Comparison of ENCODE assay signal across 1 cellular context in the genomic region with DNA sequence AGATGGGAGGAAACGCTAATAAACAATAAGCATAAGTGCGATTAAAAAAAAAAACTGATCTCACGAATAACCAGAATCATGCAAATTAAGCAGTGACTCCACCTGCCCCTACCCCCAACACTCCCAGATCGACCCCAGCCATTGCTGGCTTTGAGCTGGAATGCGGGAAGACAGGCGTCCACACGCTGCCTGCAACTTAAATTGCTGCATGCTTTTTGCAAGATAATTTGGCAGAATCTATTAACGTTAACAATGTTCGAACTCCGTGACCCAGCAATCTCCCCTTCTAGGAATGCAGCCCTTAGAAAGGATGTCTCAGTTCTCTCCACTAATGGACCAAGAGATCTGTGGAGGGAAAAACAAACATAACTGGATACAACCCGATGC.
A peak's percentile ranks its signal among the peaks of the same experiment; 100 is the strongest.
TF ChIP-seq lines count a peak whose summit lies in the region.

No MANE protein-coding gene starts in this region.

TF ChIP-seq in HEK293, 187 proteins besides CTCF, POLR2A, EP300 and RAD21 (continued from another document):
- TF ChIP-seq, protein P1, sequence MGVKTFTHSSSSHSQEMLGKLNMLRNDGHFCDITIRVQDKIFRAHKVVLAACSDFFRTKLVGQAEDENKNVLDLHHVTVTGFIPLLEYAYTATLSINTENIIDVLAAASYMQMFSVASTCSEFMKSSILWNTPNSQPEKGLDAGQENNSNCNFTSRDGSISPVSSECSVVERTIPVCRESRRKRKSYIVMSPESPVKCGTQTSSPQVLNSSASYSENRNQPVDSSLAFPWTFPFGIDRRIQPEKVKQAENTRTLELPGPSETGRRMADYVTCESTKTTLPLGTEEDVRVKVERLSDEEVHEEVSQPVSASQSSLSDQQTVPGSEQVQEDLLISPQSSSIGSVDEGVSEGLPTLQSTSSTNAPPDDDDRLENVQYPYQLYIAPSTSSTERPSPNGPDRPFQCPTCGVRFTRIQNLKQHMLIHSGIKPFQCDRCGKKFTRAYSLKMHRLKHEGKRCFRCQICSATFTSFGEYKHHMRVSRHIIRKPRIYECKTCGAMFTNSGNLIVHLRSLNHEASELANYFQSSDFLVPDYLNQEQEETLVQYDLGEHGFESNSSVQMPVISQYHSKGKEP (tag by site-specific recombination; IDR thresholded peaks at IDR 0.05), result peak; percentile 88
- TF ChIP-seq, protein P2, sequence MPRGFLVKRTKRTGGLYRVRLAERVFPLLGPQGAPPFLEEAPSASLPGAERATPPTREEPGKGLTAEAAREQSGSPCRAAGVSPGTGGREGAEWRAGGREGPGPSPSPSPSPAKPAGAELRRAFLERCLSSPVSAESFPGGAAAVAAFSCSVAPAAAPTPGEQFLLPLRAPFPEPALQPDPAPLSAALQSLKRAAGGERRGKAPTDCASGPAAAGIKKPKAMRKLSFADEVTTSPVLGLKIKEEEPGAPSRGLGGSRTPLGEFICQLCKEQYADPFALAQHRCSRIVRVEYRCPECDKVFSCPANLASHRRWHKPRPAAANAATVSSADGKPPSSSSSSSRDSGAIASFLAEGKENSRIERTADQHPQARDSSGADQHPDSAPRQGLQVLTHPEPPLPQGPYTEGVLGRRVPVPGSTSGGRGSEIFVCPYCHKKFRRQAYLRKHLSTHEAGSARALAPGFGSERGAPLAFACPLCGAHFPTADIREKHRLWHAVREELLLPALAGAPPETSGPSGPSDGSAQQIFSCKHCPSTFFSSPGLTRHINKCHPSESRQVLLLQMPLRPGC (tag by site-specific recombination; IDR thresholded peaks at IDR 0.05), result no peak
- TF ChIP-seq ZNF416 (tag by site-specific recombination; IDR thresholded peaks at IDR 0.05), result no peak
- TF ChIP-seq ZNF394 (tag by site-specific recombination; IDR thresholded peaks at IDR 0.05; ENCODE audit: borderline replicate concordance), result no peak
- no peak for TF ChIP-seq ZNF175 (tag by site-specific recombination; IDR thresholded peaks at IDR 0.05)
- TF ChIP-seq ZNF354C (tag by site-specific recombination; IDR thresholded peaks at IDR 0.05; ENCODE audit: borderline replicate concordance, low read depth), result no peak
- TF ChIP-seq ZNF133 (tag by site-specific recombination; IDR thresholded peaks at IDR 0.05), result no peak
- TF ChIP-seq, protein P3, sequence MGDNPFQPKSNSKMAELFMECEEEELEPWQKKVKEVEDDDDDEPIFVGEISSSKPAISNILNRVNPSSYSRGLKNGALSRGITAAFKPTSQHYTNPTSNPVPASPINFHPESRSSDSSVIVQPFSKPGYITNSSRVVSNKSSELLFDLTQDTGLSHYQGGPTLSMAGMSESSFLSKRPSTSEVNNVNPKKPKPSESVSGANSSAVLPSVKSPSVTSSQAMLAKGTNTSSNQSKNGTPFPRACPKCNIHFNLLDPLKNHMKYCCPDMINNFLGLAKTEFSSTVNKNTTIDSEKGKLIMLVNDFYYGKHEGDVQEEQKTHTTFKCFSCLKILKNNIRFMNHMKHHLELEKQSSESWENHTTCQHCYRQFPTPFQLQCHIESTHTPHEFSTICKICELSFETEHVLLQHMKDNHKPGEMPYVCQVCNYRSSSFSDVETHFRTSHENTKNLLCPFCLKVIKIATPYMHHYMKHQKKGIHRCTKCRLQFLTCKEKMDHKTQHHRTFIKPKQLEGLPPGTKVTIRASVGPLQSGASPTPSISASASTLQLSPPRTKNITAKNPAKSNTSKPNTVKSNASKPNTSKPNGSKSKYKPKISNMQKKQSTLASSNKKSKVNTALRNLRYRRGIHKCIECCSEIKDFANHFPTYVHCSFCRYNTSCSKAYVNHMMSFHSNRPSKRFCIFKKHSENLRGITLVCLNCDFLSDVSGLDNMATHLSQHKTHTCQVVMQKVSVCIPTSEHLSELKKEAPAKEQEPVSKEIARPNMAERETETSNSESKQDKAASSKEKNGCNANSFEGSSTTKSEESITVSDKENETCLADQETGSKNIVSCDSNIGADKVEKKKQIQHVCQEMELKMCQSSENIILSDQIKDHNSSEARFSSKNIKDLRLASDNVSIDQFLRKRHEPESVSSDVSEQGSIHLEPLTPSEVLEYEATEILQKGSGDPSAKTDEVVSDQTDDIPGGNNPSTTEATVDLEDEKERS (tag by site-specific recombination; IDR thresholded peaks at IDR 0.05), result no peak
- no peak for TF ChIP-seq ZNF654 (tag by site-specific recombination; IDR thresholded peaks at IDR 0.05; ENCODE audit: low read depth)
- no peak for TF ChIP-seq ZNF16 (tag by site-specific recombination; IDR thresholded peaks at IDR 0.05; ENCODE audit: low read depth)
- no peak for TF ChIP-seq ZNF561 (tag by site-specific recombination; IDR thresholded peaks at IDR 0.05; ENCODE audit: borderline replicate concordance)
- TF ChIP-seq ZNF335 (tag by site-specific recombination; conservative IDR thresholded peaks at IDR 0.05), result peak; percentile 85
- no peak for TF ChIP-seq ZIC2 (tag by site-specific recombination; IDR thresholded peaks at IDR 0.05)
